Comparison of ENCODE assay signal across 9 cellular contexts in the genomic region with DNA sequence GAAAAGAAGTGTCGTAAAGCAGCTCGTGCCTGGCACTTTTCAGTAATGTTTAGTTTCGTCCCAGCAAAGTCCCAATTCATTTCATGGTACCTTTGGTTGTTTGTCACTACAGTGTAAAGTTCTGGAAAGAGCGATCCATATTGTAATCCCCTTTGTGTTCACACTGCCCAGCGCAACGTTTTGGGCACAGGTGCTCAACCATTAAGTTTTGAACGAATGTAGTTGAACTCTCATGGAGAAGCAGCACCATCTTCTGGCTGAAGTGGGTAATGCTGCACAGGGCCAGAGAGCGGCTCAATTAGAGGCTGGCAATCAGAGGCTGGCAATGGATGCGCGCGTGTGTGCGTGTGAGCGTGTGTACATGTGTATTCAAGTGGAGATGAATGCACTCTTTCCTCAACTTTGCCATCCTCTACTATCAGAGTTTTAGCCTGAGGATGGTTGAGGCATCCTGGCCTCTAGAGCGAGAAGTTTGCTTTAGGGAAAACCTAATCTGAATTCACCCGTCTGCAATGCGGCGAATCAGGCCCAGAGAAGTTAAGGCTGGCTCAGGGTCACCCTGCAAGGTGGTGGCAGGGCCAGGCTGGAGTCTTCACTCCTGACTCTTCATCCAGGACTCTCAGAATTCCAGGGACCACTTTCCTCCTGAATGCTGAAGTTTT. TPM values are rescaled to one million over a fixed set of nuclear protein-coding genes. Genes with fewer than 3 reads are reported as not detected.
DNase-seq lines count a peak whose midpoint lies in the region; ATAC-seq, FAIRE-seq and TF ChIP-seq lines count a peak whose summit lies in the region.
"Had no signal": no experiment of that assay in that cellular context is flagged by ENCODE, and none has a peak within 500 bp of the region (broad histone marks: within the 10 kb centered on the region; RNA-seq: fewer than 3 reads in every experiment).

No MANE protein-coding gene starts in this region.

- 41% methylated on average over 17 of the region's 17 CpGs for WGBS in SK-N-SH (ENCODE audit: low lambda C conversion rate)

- ATAC-seq in GM19463 (IDR thresholded peaks at IDR 0.05; ENCODE audit: unreplicated experiment): no peak

- no peaks in the 10 kb centered on the region for H3K9me2 ChIP-seq in SK-N-SH

- H3K36me3 ChIP-seq in SK-N-SH (replicated peaks in 1 of 2; ENCODE audit: control insufficient read depth in 1 of 2, insufficient read depth in 2 of 2, low read length in 1 of 2): no peaks in the 10 kb centered on the region

- no peaks in the 10 kb centered on the region for H3K9me3 Mint-ChIP-seq in activated naive CD4-positive, alpha-beta T cell treated with anti-CD3 and anti-CD28 coated beads for 36 hours
- peaks cover 1% of the 10 kb centered on the region for H3K9me3 Mint-ChIP-seq in glutamatergic neuron (ENCODE audit: unreplicated experiment)

- POLR2A ChIA-PET in SK-N-SH (lab: Yijun Ruan, JAX): interaction anchor here (0.7 kb wide), 1 partner anchor 255 kb away, joined by 3 read pairs; no protein-coding TSS in a partner anchor

- no peaks in the 10 kb centered on the region for H3K27me3 Mint-ChIP-seq in activated naive CD4-positive, alpha-beta T cell treated with anti-CD3 and anti-CD28 coated beads for 36 hours (ENCODE audit: low read depth)
- H3K27me3 Mint-ChIP-seq in glutamatergic neuron (ENCODE audit: unreplicated experiment): peaks cover 3% of the 10 kb centered on the region

- H3K27ac ChIP-seq in SK-N-SH (ENCODE audit: low read depth in 2 of 2, low read length in 1 of 2): no peak overlapping the region
- H3K27ac ChIP-seq: epithelial cell of prostate had no signal

- H3K4me1 ChIP-seq in SK-N-SH (ENCODE audit: control insufficient read depth in 1 of 2, insufficient read depth in 2 of 2, low read depth in 1 of 2, low read length in 1 of 2): no peaks in the 10 kb centered on the region

- CTCF ChIA-PET in SK-N-SH (lab: Yijun Ruan, JAX): interaction anchor here (0.6 to 9.4 kb wide), 56 partner anchors 9 to 1009 kb away, joined by 3 to 144 read pairs (median 4); a partner anchor contains a TSS
- CTCF ChIA-PET in activated naive CD4-positive, alpha-beta T cell treated with anti-CD3 and anti-CD28 coated beads for 36 hours (lab: Charles Lee): interaction anchor here (0.6 to 5.3 kb wide), 22 partner anchors 10 to 572 kb away, joined by 3 to 46 read pairs (median 4); a partner anchor contains a TSS

- no peak overlapping the region for H3K9ac ChIP-seq in SK-N-SH

- intact Hi-C loops in activated naive CD4-positive, alpha-beta T cell treated with anti-CD3 and anti-CD28 coated beads for 36 hours (cut with micrococcal nuclease): loop anchor here (1.0 to 2.0 kb wide), 7 partner anchors 29 to 262 kb away; a partner anchor contains a TSS
- intact Hi-C loops in posterior vena cava (cut with DNase I): loop anchor here in 1 of 2 donors (10.0 kb wide), 1 partner anchor 98 kb away; no protein-coding TSS in a partner anchor

- peak; percentile 96 for FAIRE-seq in urothelium cell line (lab: Jason Lieb, UNC)

- peak; percentile 99 for TF ChIP-seq RAD21 in SK-N-SH (IDR thresholded peaks at IDR 0.05; ENCODE audit: low read length)

- H3K27ac Mint-ChIP-seq in activated naive CD4-positive, alpha-beta T cell treated with anti-CD3 and anti-CD28 coated beads for 36 hours: no peak overlapping the region
- H3K27ac Mint-ChIP-seq in glutamatergic neuron (ENCODE audit: unreplicated experiment): no peak overlapping the region

- no peak overlapping the region for H3K4me2 ChIP-seq in SK-N-SH

- peak; percentile 56 for DNase-seq in GDM1 (lab: John Stamatoyannopoulos, UW)
- DNase-seq in NCI-H1092 treated with DMSO at 0.1 percent for 48 hours (lab: John Stamatoyannopoulos, UW): peak; percentile 55
- peak; percentile 79 for DNase-seq in SK-N-SH
- DNase-seq in activated naive CD4-positive, alpha-beta T cell treated with anti-CD3 and anti-CD28 coated beads for 36 hours: peak; percentile 94
- DNase-seq in glutamatergic neuron: peak; percentile 89
- peak; percentile 85 for DNase-seq in posterior vena cava (ENCODE audit: low spot score)
- peak; percentile 87 for DNase-seq in urothelium cell line (ENCODE audit: low spot score)

- no peaks in the 10 kb centered on the region for H3K36me3 Mint-ChIP-seq in activated naive CD4-positive, alpha-beta T cell treated with anti-CD3 and anti-CD28 coated beads for 36 hours (ENCODE audit: low read depth)
- H3K36me3 Mint-ChIP-seq in glutamatergic neuron (ENCODE audit: unreplicated experiment): no peaks in the 10 kb centered on the region

- TF ChIP-seq EP300 in SK-N-SH (IDR thresholded peaks at IDR 0.05; ENCODE audit: borderline replicate concordance in 1 of 2, low read depth in 1 of 2, low read length in 1 of 2): no peak

- H3K9me3 ChIP-seq in SK-N-SH: no peaks in the 10 kb centered on the region

- no peak overlapping the region for H2AFZ ChIP-seq in SK-N-SH (ENCODE audit: low read depth)

- no peaks in the 10 kb centered on the region for H4K20me1 ChIP-seq in SK-N-SH (ENCODE audit: insufficient read depth)

- TF ChIP-seq CTCF in SK-N-SH (IDR thresholded peaks at IDR 0.05) (peak; percentile 99), glutamatergic neuron (IDR thresholded peaks at IDR 0.05; ENCODE audit: partially characterized antibody, unreplicated experiment) (peak; percentile 90)

- no peak overlapping the region for H3K4me3 ChIP-seq in SK-N-SH (ENCODE audit: low read depth in 2 of 2, low read length in 1 of 2)

- H3K79me2 ChIP-seq in SK-N-SH (ENCODE audit: insufficient read depth): no peaks in the 10 kb centered on the region

- H3F3A ChIP-seq in SK-N-SH (replicated peaks; ENCODE audit: insufficient read depth): no peaks in the 10 kb centered on the region

- H3K27me3 ChIP-seq in SK-N-SH (ENCODE audit: insufficient read depth): 0 out of 2 replicates have a peak, but pooled peaks cover 18% of the 10 kb centered on the region

- H3K4me3 Mint-ChIP-seq in activated naive CD4-positive, alpha-beta T cell treated with anti-CD3 and anti-CD28 coated beads for 36 hours: no peak overlapping the region
- no peak overlapping the region for H3K4me3 Mint-ChIP-seq in glutamatergic neuron (ENCODE audit: unreplicated experiment)

- H3K4me1 Mint-ChIP-seq in activated naive CD4-positive, alpha-beta T cell treated with anti-CD3 and anti-CD28 coated beads for 36 hours (ENCODE audit: low read depth): no peaks in the 10 kb centered on the region
- H3K4me1 Mint-ChIP-seq in glutamatergic neuron (ENCODE audit: low read depth, unreplicated experiment): no peaks in the 10 kb centered on the region

TF ChIP-seq in SK-N-SH, 30 proteins besides CTCF, POLR2A, EP300 and RAD21 (continues in another document):
- no peak for TF ChIP-seq MEF2A (IDR thresholded peaks at IDR 0.05; ENCODE audit: borderline replicate concordance, low read depth)
- TF ChIP-seq SIN3A (IDR thresholded peaks at IDR 0.05; ENCODE audit: borderline replicate concordance, low read depth, low read length): no peak
- TF ChIP-seq NRF1 (IDR thresholded peaks at IDR 0.05; ENCODE audit: low read depth, low read length): no peak
- TF ChIP-seq MXI1 (IDR thresholded peaks at IDR 0.05; ENCODE audit: low read depth, low read length): peak; percentile 31; the same call in 1 of the 2 replicates
- TF ChIP-seq CHD2 (IDR thresholded peaks at IDR 0.05; ENCODE audit: low read length, partially characterized antibody): peak; percentile 45
- peak; percentile 95 for TF ChIP-seq SMC3 (IDR thresholded peaks at IDR 0.05; ENCODE audit: low read depth, low read length)
- peak; percentile 73 for TF ChIP-seq RCOR1 (IDR thresholded peaks at IDR 0.05; ENCODE audit: low read length)
- no peak for TF ChIP-seq ELF1 (IDR thresholded peaks at IDR 0.05)
- TF ChIP-seq TCF12 (IDR thresholded peaks at IDR 0.05): no peak

RNA-seq across cellular contexts. Expression of a gene that starts 29.9 kb away (rescaled TPM):
- polyA plus RNA-seq in SK-N-SH (2012; rRNA removed): 27.0 and 27.4 TPM in 2 replicates
- 29.3 TPM in 2 replicates for polyA plus RNA-seq in SK-N-SH (2012; cell fraction: cytosol; rRNA removed)
- 17.1 and 23.7 TPM in 2 replicates for polyA plus RNA-seq in SK-N-SH (2012; cell fraction: nucleus; rRNA removed)
- total RNA-seq in activated naive CD4-positive, alpha-beta T cell treated with anti-CD3 and anti-CD28 coated beads for 36 hours: 10 to 100 TPM; 19.1 to 19.4 TPM
- total RNA-seq in glutamatergic neuron (ENCODE audit: unreplicated experiment) (80.4 TPM), posterior vena cava (10 to 100 TPM; 30.6 to 35.4 TPM)

RNA-seq across cellular contexts. Expression of a gene that starts 35.1 kb away (rescaled TPM):
- not detected in 2 replicates for polyA plus RNA-seq in SK-N-SH (2012; rRNA removed)
- polyA plus RNA-seq in SK-N-SH (2012; cell fraction: cytosol; rRNA removed): not detected in 2 replicates
- polyA plus RNA-seq in SK-N-SH (2012; cell fraction: nucleus; rRNA removed): not detected in 2 replicates
- total RNA-seq in activated naive CD4-positive, alpha-beta T cell treated with anti-CD3 and anti-CD28 coated beads for 36 hours: under 1 TPM; 0.21 to 0.40 TPM
- total RNA-seq in glutamatergic neuron (ENCODE audit: unreplicated experiment): not detected
- total RNA-seq in posterior vena cava: not detected

RNA-seq across cellular contexts. Expression of a gene that starts 53.7 kb away (rescaled TPM):
- not detected in 2 replicates for polyA plus RNA-seq in SK-N-SH (2012; rRNA removed)
- not detected in 2 replicates for polyA plus RNA-seq in SK-N-SH (2012; cell fraction: cytosol; rRNA removed)
- polyA plus RNA-seq in SK-N-SH (2012; cell fraction: nucleus; rRNA removed): not detected in 2 replicates
- total RNA-seq in activated naive CD4-positive, alpha-beta T cell treated with anti-CD3 and anti-CD28 coated beads for 36 hours: not detected
- not detected for total RNA-seq in glutamatergic neuron (ENCODE audit: unreplicated experiment)
- total RNA-seq in posterior vena cava: not detected
